Comparison of ENCODE assay signal across 10 cellular contexts in the genomic region with DNA sequence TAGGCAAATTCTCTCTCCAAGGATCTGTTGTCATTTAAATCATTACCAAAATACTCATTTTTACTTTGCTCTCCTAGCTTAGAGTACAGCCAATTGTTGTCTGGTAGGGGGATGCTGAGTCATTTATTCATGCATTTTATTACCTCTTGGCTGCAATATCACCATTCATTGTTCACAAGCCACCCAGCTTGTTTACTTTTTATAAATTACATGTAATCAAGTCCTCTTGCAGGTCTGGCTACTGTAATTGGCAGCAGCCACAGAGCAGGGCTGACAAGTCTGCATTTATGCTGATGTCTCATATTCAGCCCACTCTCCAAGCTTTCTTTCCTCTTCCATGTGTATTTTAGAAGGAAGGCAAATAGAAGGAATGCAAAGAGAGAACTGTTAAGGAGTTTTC. TPM values are rescaled to one million over a fixed set of nuclear protein-coding genes. Genes with fewer than 3 reads are reported as not detected.
DNase-seq lines count a peak whose midpoint lies in the region; ATAC-seq, FAIRE-seq and TF ChIP-seq lines count a peak whose summit lies in the region.
"Had no signal": no experiment of that assay in that cellular context is flagged by ENCODE, and none has a peak within 500 bp of the region (broad histone marks: within the 10 kb centered on the region; RNA-seq: fewer than 3 reads in every experiment).

No MANE protein-coding gene starts in this region.

- H3K36me3 Mint-ChIP-seq in activated naive CD4-positive, alpha-beta T cell treated with anti-CD3 and anti-CD28 coated beads, Interleukin-2, amount 10 ng/mL, durations not matched to agents 7 days and 5 days = no peaks in the 10 kb centered on the region
- H3K36me3 Mint-ChIP-seq in endothelial cell (ENCODE audit: low read depth, unreplicated experiment) = peaks cover 4% of the 10 kb centered on the region

- no peak for TF ChIP-seq POLR2A in A549 (IDR thresholded peaks at IDR 0.05; ENCODE audit: low read length)
- TF ChIP-seq POLR2A in K562 (conservative IDR thresholded peaks at IDR 0.05) = no peak

- DNase-seq in A549 (ENCODE audit: low read depth in 1 of 2, low spot score in 1 of 2) (no peak), NCI-H1105 treated with DMSO at 0.1 percent for 48 hours (lab: John Stamatoyannopoulos, UW) (peak; percentile 90), K562 (ENCODE audit: extremely low read depth in 1 of 4, low spot score in 3 of 4) (no peak), left lung (no peak), NCI-H2171 (lab: John Stamatoyannopoulos, UW) (no peak), endothelial cell (ENCODE audit: low spot score) (no peak)
- DNase-seq in activated naive CD4-positive, alpha-beta T cell treated with anti-CD3 and anti-CD28 coated beads, Interleukin-2, amount 10 ng/mL, durations not matched to agents 7 days and 5 days = no peak
- DNase-seq: KBM-7 had no signal

- CTCF ChIA-PET in A549 (lab: Yijun Ruan, JAX) = no interaction called here
- CTCF ChIA-PET in K562 (lab: Yijun Ruan, JAX; ENCODE audit: low intra/inter-chr PET ratio) = no interaction called here
- CTCF ChIA-PET in activated naive CD4-positive, alpha-beta T cell treated with anti-CD3 and anti-CD28 coated beads, Interleukin-2, amount 10 ng/mL, durations not matched to agents 7 days and 5 days (lab: Charles Lee) = no interaction called here

- H3K4me3 ChIP-seq in A549 (no peak overlapping the region), K562 (no peak overlapping the region), left lung (no peak overlapping the region)

- H3K36me3 ChIP-seq in K562 (ENCODE audit: control insufficient read depth, insufficient read depth, low read length) (no peaks in the 10 kb centered on the region), left lung (peaks cover 0 to 4% of the 10 kb centered on the region in 2 donors)

- H3K4me1 Mint-ChIP-seq in activated naive CD4-positive, alpha-beta T cell treated with anti-CD3 and anti-CD28 coated beads, Interleukin-2, amount 10 ng/mL, durations not matched to agents 7 days and 5 days = no peaks in the 10 kb centered on the region
- H3K4me1 Mint-ChIP-seq in endothelial cell (ENCODE audit: unreplicated experiment) = peaks cover 33% of the 10 kb centered on the region

- no peaks in the 10 kb centered on the region; the same call in 1 of the 2 replicates for H4K20me1 ChIP-seq in K562 (replicated peaks; ENCODE audit: control insufficient read depth, insufficient read depth, low read length)

- no peak for TF ChIP-seq EP300 in A549 (IDR thresholded peaks at IDR 0.05)
- TF ChIP-seq EP300 in K562 (IDR thresholded peaks at IDR 0.05; ENCODE audit: low read length) = no peak

- ATAC-seq in A549 (no peak), K562 (no peak), left lung (peak; percentile 41), HG03135 (IDR thresholded peaks at IDR 0.05; ENCODE audit: unreplicated experiment) (no peak)

- H3K27me3 ChIP-seq in K562 (ENCODE audit: control insufficient read depth in 2 of 2, insufficient read depth in 2 of 2, low read length in 2 of 2) (no peaks in the 10 kb centered on the region), left lung (no peaks in the 10 kb centered on the region)

- no peaks in the 10 kb centered on the region for H3K9me3 Mint-ChIP-seq in activated naive CD4-positive, alpha-beta T cell treated with anti-CD3 and anti-CD28 coated beads, Interleukin-2, amount 10 ng/mL, durations not matched to agents 7 days and 5 days
- H3K9me3 Mint-ChIP-seq in endothelial cell (ENCODE audit: unreplicated experiment) = no peaks in the 10 kb centered on the region
- H3K9me3 Mint-ChIP-seq: activated T-helper 2 cell treated with anti-CD3 and anti-CD28 coated beads, Interferon-gamma antibody, Interleukin-2, Interleukin-4, amounts not matched to agents 10 μg/mL and 5 μg/mL and 100 μg/mL, durations not matched to agents 14 hours and 24 hours and 36 hours had no signal

- no peak for TF ChIP-seq CTCF in A549 (IDR thresholded peaks at IDR 0.05)
- TF ChIP-seq CTCF in K562 (IDR thresholded peaks at IDR 0.05 in 2 of 3, conservative IDR thresholded peaks at IDR 0.05 in 1 of 3; ENCODE audit: insufficient read depth in 2 of 3, low read depth in 1 of 3, low read length in 3 of 3) = no peak
- TF ChIP-seq CTCF in left lung (IDR thresholded peaks at IDR 0.05) = no peak
- no peak for TF ChIP-seq CTCF in endothelial cell (IDR thresholded peaks at IDR 0.05; ENCODE audit: unreplicated experiment)

- TF ChIP-seq RAD21 in A549 (conservative IDR thresholded peaks at IDR 0.05 in 1 of 2, IDR thresholded peaks at IDR 0.05 in 1 of 2) (no peak), K562 (CRISPR knock-in tag; conservative IDR thresholded peaks at IDR 0.05 in 1 of 2, IDR thresholded peaks at IDR 0.05 in 1 of 2) (no peak)

- BruUV-seq in K562 (replicated peaks; lab: Mats Ljungman, UMichigan) = no TSS peak

- no peak overlapping the region for H2AFZ ChIP-seq in K562 (ENCODE audit: low read depth, low read length)

- H3K4me1 ChIP-seq in A549 = peaks cover 25% of the 10 kb centered on the region
- peaks cover 20 to 28% of the 10 kb centered on the region in 2 experiments for H3K4me1 ChIP-seq in K562 (replicated peaks in 1 of 2; ENCODE audit: control insufficient read depth in 2 of 2, insufficient read depth in 2 of 2, low read length in 2 of 2)
- peaks cover 43 to 51% of the 10 kb centered on the region in 2 donors for H3K4me1 ChIP-seq in left lung

- H3K27me3 Mint-ChIP-seq in activated naive CD4-positive, alpha-beta T cell treated with anti-CD3 and anti-CD28 coated beads, Interleukin-2, amount 10 ng/mL, durations not matched to agents 7 days and 5 days = peaks cover 28% of the 10 kb centered on the region
- peaks cover 2% of the 10 kb centered on the region for H3K27me3 Mint-ChIP-seq in endothelial cell (ENCODE audit: unreplicated experiment)

- in situ Hi-C loops in K562 (cut with MboI) = no loop called here

- FAIRE-seq in A549 (lab: Jason Lieb, UNC) (no peak), K562 (lab: Jason Lieb, UNC) (no peak)

- H3K9me3 ChIP-seq in A549 = no peaks in the 10 kb centered on the region
- H3K9me3 ChIP-seq in K562 (replicated peaks; ENCODE audit: control insufficient read depth, insufficient read depth, low read depth, low read length) = no peaks in the 10 kb centered on the region
- H3K9me3 ChIP-seq in left lung = no peaks in the 10 kb centered on the region

- no peak overlapping the region for H3K27ac ChIP-seq in A549
- peak overlapping the region; percentile 68 for H3K27ac ChIP-seq in K562 (ENCODE audit: extremely low read depth, low read depth, low read length)
- peak overlapping the region in 1 of 2 donors; percentile 53 for H3K27ac ChIP-seq in left lung

- peaks cover 64% of the 10 kb centered on the region for H3K79me2 ChIP-seq in K562 (ENCODE audit: control insufficient read depth, insufficient read depth, low read length)

- H3K4me3 Mint-ChIP-seq in activated naive CD4-positive, alpha-beta T cell treated with anti-CD3 and anti-CD28 coated beads, Interleukin-2, amount 10 ng/mL, durations not matched to agents 7 days and 5 days = no peak overlapping the region
- H3K4me3 Mint-ChIP-seq in endothelial cell (ENCODE audit: unreplicated experiment) = no peak overlapping the region

- H3K9ac ChIP-seq in K562 (ENCODE audit: insufficient read depth in 1 of 2, low read depth in 2 of 2, low read length in 2 of 2) = peak overlapping the region in 1 of 2 experiments; percentile 23; a peak in 1 of 4 replicates

- no peak overlapping the region for H3K27ac Mint-ChIP-seq in activated naive CD4-positive, alpha-beta T cell treated with anti-CD3 and anti-CD28 coated beads, Interleukin-2, amount 10 ng/mL, durations not matched to agents 7 days and 5 days
- no peak overlapping the region for H3K27ac Mint-ChIP-seq in endothelial cell (ENCODE audit: unreplicated experiment)
- H3K27ac Mint-ChIP-seq: activated T-helper 2 cell treated with anti-CD3 and anti-CD28 coated beads, Interferon-gamma antibody, Interleukin-2, Interleukin-4, amounts not matched to agents 10 μg/mL and 5 μg/mL and 100 μg/mL, durations not matched to agents 14 hours and 24 hours and 36 hours had no signal

- intact Hi-C loops in K562 (cut with micrococcal nuclease) = no loop called here
- intact Hi-C loops in left lung (cut with DNase I) = no loop called here

- H3K4me2 ChIP-seq in A549 (peak overlapping the region; percentile 27; the same call in 2 of the 3 replicates), K562 (ENCODE audit: insufficient read depth, low read length) (peak overlapping the region; percentile 42)

- POLR2A ChIA-PET in A549 (lab: Yijun Ruan, JAX) (interaction anchor here (1.1 kb wide), 1 partner anchor 15 kb away, joined by 3 read pairs; a partner anchor contains a TSS), K562 (lab: Yijun Ruan, JAX) (interaction anchor here (0.7 to 2.4 kb wide), 6 partner anchors 8 to 163 kb away, joined by 3 to 11 read pairs (median 4); no protein-coding TSS in a partner anchor)

- H3K9me1 ChIP-seq in K562 (ENCODE audit: control insufficient read depth, insufficient read depth, low read length) = no peaks in the 10 kb centered on the region

TF ChIP-seq in K562, 482 proteins besides CTCF, POLR2A, EP300 and RAD21 (continues in another document):
- no peak for TF ChIP-seq CBX5 (IDR thresholded peaks at IDR 0.05; ENCODE audit: borderline replicate concordance, low read depth)

RNA-seq across cellular contexts. Expression of a gene that starts 15.4 kb away (rescaled TPM):
- 3.6 and 3.8 TPM in 2 replicates for polyA plus RNA-seq in A549 (2011; rRNA removed)
- 0.73 and 1.0 TPM in 2 replicates for polyA plus RNA-seq in A549 (2012; cell fraction: cytosol; rRNA removed)
- polyA plus RNA-seq in A549 (2012; cell fraction: nucleus; rRNA removed) = 0.68 and 0.69 TPM in 2 replicates
- polyA plus RNA-seq in A549 (2017; fragmentation: RNase III; extraction: RNeasy Plus Mini Kit Qiagen cat#74134 plus additional on column Dnase treatment) = 2.0 to 2.5 TPM (median 2.3 TPM) in 3 replicates
- 2.9 and 6.2 TPM in 2 replicates for polyA minus RNA-seq in A549 (2011; rRNA and poly(A)+ RNA removed)
- 25.0 and 56.0 TPM in 2 replicates for total RNA-seq in K562 (2011; cell fraction: chromatin; rRNA removed; ENCODE audit: low replicate concordance)
- total RNA-seq in K562 (2011; cell fraction: nucleolus; rRNA removed) = 10.0 and 11.8 TPM in 2 replicates
- 25.5 and 30.8 TPM in 2 replicates for total RNA-seq in K562 (2011; cell fraction: nucleoplasm; rRNA removed)
- 5.3 and 8.9 TPM in 2 replicates for total RNA-seq in K562 (2014; rRNA removed)
- total RNA-seq in K562 (2014; rRNA removed; fragmentation: Illumina TruSeq; extraction: Trizol) = 9.7 and 12.0 TPM in 2 replicates
- 8.0 and 8.7 TPM in 2 replicates for total RNA-seq in K562 (2015; rRNA removed; fragmentation: Illumina TruSeq; extraction: Trizol)
- total RNA-seq in K562 (2021) = 10.3 and 10.9 TPM in 2 replicates
- 7.5 and 8.8 TPM in 2 replicates for polyA plus RNA-seq in K562 (2011; rRNA removed)
- polyA plus RNA-seq in K562 (2011; cell fraction: cytosol; rRNA removed) = 3.1 and 3.5 TPM in 2 replicates
- polyA plus RNA-seq in K562 (2011; cell fraction: nucleus; rRNA removed) = 14.7 and 16.9 TPM in 2 replicates
- 2.7 and 5.0 TPM in 2 replicates for polyA plus RNA-seq in K562 (2012)
- 12.4 and 14.6 TPM in 2 replicates for polyA plus RNA-seq in K562 (2014; fragmentation: Illumina TruSeq; extraction: Trizol)
- polyA plus RNA-seq in K562 (2014; fragmentation: Nextera tagmentation; extraction: Ambion mirVana) = 1 to 10 TPM; 1.3 to 2.2 TPM
- polyA plus RNA-seq in K562 (2014; rRNA removed) = 2.9 and 7.1 TPM in 2 replicates
- polyA minus RNA-seq in K562 (2011; rRNA and poly(A)+ RNA removed) = 17.5 and 25.5 TPM in 2 replicates
- polyA minus RNA-seq in K562 (2011; cell fraction: cytosol; rRNA and poly(A)+ RNA removed) = 7.1 and 7.4 TPM in 2 replicates
- 14.5 and 16.8 TPM in 2 replicates for polyA minus RNA-seq in K562 (2011; cell fraction: nucleus; rRNA and poly(A)+ RNA removed)
- total RNA-seq in left lung = 10 to 100 TPM; 43.5 to 54.1 TPM
- 51.8 TPM for total RNA-seq in endothelial cell (ENCODE audit: unreplicated experiment)
